1 cellular context compared by ENCODE assay signal in the genomic region with DNA sequence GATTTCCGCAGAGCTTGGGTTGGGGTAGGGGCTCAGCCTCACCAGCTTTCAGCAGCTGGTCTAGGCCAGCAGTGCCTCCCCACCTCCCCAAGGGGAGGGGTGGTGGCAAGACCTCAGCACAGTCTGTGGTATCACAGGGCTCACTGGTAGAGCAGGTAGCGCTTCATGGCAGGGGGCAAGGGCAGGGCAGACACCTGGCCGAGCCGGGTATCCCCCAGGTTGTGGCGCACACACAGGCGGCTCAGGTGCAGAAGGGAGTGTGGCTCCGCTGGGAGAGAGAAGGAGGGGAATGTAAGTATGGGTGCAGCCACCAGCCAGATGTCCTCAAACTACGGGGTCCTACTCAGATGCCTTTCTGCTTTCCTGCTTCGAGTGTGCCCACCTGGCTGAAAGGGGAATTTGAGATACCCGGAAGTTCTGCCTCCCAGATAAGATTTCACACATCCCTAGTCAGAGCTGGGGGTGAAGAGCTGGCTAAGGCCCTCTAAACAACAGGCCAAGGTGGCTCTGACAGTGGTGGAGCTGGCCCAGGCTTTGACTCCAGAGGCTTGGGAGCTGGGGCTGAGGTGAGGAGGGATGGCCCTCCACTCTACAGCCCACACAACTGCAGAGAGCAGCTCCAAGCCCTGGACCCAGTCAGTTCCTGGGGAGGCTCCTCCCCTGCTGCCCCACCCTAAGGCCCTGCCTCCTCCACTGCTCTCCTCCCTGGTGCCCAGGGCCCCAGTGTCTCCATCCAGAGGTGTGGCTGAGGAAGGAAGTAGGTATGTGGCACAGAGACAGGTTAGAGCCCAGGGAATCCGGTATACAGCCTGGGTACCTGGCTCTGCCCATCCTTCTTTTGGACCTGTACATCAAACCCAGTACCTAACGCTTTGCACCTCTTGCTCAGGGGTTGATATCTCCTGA.
A peak's percentile ranks its signal among the peaks of the same experiment; 100 is the strongest.
TF ChIP-seq lines count a peak whose summit lies in the region.

No MANE protein-coding gene starts in this region.

TF ChIP-seq in GM12878, 131 proteins besides CTCF, POLR2A, EP300 and RAD21:
- TF ChIP-seq POU2F2 (IDR thresholded peaks at IDR 0.05; ENCODE audit: borderline replicate concordance, low read depth, low read length) (peak; percentile 14; the same call in 1 of the 3 replicates), POLR2AphosphoS5 (IDR thresholded peaks at IDR 0.05; ENCODE audit: low read length) (peak; percentile 30; the same call in 1 of the 2 replicates), IRF4 (IDR thresholded peaks at IDR 0.05; ENCODE audit: low read depth, low read length) (no peak), WRNIP1 (IDR thresholded peaks at IDR 0.05; ENCODE audit: borderline replicate concordance, low read depth, low read length) (no peak), STAT1 (conservative IDR thresholded peaks at IDR 0.05) (no peak), POLR2AphosphoS2 (IDR thresholded peaks at IDR 0.05; ENCODE audit: low read depth, low read length) (peak; percentile 93), PML (IDR thresholded peaks at IDR 0.05; ENCODE audit: low read length) (0 out of 2 replicates have a peak, but pooled peaks have one; percentile 21), HDGF (IDR thresholded peaks at IDR 0.05) (0 out of 2 replicates have a peak, but pooled peaks have one; percentile 15), ZBED1 (IDR thresholded peaks at IDR 0.05; ENCODE audit: borderline replicate concordance) (no peak), BACH1 (IDR thresholded peaks at IDR 0.05; ENCODE audit: borderline replicate concordance) (peak; percentile 42; the same call in 1 of the 2 replicates), CREM (IDR thresholded peaks at IDR 0.05; ENCODE audit: low read depth) (no peak)
- TF ChIP-seq, protein P1, sequence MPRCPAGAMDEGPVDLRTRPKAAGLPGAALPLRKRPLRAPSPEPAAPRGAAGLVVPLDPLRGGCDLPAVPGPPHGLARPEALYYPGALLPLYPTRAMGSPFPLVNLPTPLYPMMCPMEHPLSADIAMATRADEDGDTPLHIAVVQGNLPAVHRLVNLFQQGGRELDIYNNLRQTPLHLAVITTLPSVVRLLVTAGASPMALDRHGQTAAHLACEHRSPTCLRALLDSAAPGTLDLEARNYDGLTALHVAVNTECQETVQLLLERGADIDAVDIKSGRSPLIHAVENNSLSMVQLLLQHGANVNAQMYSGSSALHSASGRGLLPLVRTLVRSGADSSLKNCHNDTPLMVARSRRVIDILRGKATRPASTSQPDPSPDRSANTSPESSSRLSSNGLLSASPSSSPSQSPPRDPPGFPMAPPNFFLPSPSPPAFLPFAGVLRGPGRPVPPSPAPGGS (IDR thresholded peaks at IDR 0.05; ENCODE audit: borderline replicate concordance, insufficient read depth, low read depth, low read length, poor library complexity, severe bottlenecking), result peak; percentile 21
- TF ChIP-seq, protein P2, sequence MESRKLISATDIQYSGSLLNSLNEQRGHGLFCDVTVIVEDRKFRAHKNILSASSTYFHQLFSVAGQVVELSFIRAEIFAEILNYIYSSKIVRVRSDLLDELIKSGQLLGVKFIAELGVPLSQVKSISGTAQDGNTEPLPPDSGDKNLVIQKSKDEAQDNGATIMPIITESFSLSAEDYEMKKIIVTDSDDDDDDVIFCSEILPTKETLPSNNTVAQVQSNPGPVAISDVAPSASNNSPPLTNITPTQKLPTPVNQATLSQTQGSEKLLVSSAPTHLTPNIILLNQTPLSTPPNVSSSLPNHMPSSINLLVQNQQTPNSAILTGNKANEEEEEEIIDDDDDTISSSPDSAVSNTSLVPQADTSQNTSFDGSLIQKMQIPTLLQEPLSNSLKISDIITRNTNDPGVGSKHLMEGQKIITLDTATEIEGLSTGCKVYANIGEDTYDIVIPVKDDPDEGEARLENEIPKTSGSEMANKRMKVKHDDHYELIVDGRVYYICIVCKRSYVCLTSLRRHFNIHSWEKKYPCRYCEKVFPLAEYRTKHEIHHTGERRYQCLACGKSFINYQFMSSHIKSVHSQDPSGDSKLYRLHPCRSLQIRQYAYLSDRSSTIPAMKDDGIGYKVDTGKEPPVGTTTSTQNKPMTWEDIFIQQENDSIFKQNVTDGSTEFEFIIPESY (IDR thresholded peaks at IDR 0.05), result no peak
- TF ChIP-seq, protein P3, sequence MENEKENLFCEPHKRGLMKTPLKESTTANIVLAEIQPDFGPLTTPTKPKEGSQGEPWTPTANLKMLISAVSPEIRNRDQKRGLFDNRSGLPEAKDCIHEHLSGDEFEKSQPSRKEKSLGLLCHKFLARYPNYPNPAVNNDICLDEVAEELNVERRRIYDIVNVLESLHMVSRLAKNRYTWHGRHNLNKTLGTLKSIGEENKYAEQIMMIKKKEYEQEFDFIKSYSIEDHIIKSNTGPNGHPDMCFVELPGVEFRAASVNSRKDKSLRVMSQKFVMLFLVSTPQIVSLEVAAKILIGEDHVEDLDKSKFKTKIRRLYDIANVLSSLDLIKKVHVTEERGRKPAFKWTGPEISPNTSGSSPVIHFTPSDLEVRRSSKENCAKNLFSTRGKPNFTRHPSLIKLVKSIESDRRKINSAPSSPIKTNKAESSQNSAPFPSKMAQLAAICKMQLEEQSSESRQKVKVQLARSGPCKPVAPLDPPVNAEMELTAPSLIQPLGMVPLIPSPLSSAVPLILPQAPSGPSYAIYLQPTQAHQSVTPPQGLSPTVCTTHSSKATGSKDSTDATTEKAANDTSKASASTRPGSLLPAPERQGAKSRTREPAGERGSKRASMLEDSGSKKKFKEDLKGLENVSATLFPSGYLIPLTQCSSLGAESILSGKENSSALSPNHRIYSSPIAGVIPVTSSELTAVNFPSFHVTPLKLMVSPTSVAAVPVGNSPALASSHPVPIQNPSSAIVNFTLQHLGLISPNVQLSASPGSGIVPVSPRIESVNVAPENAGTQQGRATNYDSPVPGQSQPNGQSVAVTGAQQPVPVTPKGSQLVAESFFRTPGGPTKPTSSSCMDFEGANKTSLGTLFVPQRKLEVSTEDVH (IDR thresholded peaks at IDR 0.05; ENCODE audit: low read depth, partially characterized antibody), result peak; percentile 17
